In the genomic region with DNA sequence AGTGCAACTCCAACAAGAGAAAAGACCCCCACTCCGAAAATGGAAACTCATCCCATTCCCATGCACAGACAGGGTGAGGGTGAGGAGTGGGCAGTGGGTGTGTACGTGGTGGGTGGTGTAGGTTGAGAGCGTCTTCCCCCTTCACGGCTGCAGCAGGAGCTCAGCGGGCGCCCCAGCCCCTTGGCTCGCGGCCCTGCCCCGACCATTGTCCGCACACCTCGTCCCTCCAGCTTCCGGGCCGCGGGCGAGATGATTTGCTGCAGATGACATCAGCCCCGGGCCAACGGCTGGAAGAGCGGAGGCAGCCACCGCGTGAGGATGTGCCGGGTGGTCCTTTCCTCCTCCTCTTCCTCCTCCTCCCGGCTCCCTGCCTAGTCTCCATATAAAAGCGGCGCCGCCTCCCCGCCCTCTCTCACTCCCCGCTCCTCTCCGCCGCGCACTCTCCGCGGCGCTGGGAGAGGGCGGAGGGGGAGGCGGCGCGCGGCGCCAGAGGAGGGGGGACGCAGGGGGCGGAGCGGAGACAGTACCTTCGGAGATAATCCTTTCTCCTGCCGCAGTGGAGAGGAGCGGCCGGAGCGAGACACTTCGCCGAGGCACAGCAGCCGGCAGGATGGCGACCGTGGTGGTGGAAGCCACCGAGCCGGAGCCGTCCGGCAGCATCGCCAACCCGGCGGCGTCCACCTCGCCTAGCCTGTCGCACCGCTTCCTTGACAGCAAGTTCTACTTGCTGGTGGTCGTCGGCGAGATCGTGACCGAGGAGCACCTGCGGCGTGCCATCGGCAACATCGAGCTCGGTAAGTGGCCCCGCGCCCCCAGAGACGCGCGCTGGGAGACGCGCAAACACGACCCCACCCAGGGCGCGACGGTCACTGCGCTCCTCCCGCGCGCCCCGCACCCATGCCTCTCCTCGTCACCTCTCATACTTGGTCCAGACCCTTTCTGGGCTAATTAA, we compare ENCODE assay signal across 1 cellular context.
TF ChIP-seq lines count a peak whose summit lies in the region.

Gene MAP1B (plus strand): TSS at position 554 of the 952 bp plus-strand sequence. CDS start 57 bp downstream, at position 611.

TF ChIP-seq in K562, 482 proteins besides CTCF, POLR2A, EP300 and RAD21 (continued from another document and continues in another):
- TF ChIP-seq CHD7 (IDR thresholded peaks at IDR 0.05; ENCODE audit: low read depth, low read length): no peak
- TF ChIP-seq DPF2 (IDR thresholded peaks at IDR 0.05): 0 out of 2 replicates have a peak, but pooled peaks have one; percentile 13
- no peak for TF ChIP-seq HDGF (IDR thresholded peaks at IDR 0.05)
- TF ChIP-seq, protein P1, sequence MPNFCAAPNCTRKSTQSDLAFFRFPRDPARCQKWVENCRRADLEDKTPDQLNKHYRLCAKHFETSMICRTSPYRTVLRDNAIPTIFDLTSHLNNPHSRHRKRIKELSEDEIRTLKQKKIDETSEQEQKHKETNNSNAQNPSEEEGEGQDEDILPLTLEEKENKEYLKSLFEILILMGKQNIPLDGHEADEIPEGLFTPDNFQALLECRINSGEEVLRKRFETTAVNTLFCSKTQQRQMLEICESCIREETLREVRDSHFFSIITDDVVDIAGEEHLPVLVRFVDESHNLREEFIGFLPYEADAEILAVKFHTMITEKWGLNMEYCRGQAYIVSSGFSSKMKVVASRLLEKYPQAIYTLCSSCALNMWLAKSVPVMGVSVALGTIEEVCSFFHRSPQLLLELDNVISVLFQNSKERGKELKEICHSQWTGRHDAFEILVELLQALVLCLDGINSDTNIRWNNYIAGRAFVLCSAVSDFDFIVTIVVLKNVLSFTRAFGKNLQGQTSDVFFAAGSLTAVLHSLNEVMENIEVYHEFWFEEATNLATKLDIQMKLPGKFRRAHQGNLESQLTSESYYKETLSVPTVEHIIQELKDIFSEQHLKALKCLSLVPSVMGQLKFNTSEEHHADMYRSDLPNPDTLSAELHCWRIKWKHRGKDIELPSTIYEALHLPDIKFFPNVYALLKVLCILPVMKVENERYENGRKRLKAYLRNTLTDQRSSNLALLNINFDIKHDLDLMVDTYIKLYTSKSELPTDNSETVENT (CRISPR knock-in tag; IDR thresholded peaks at IDR 0.05): 0 out of 2 replicates have a peak, but pooled peaks have one; percentile 11
- TF ChIP-seq ARNT (IDR thresholded peaks at IDR 0.05): no peak
- peak; percentile 66; the same call in 1 of the 2 replicates for TF ChIP-seq FOXP4 (CRISPR knock-in tag; IDR thresholded peaks at IDR 0.05; ENCODE audit: borderline replicate concordance)
- TF ChIP-seq HMG20B (CRISPR knock-in tag; IDR thresholded peaks at IDR 0.05): no peak
- peak; percentile 63; the same call in 1 of the 2 replicates for TF ChIP-seq POLR2AphosphoS5 (IDR thresholded peaks at IDR 0.05; ENCODE audit: control insufficient read depth, insufficient read depth, low read depth, low read length)
- no peak for TF ChIP-seq FOXA1 (IDR thresholded peaks at IDR 0.05; ENCODE audit: borderline replicate concordance)
- TF ChIP-seq SMAD1 (IDR thresholded peaks at IDR 0.05; ENCODE audit: low read depth, low read length, partially characterized antibody): peak; percentile 53
- no peak for TF ChIP-seq ZNF57 (CRISPR knock-in tag; IDR thresholded peaks at IDR 0.05)
- TF ChIP-seq PCBP1 (IDR thresholded peaks at IDR 0.05; ENCODE audit: low read depth, low read length, poor library complexity, severe bottlenecking): peak; percentile 53
- peak; percentile 65 for TF ChIP-seq RBBP5 (IDR thresholded peaks at IDR 0.05; ENCODE audit: borderline replicate concordance, insufficient read depth, low read length, poor library complexity, severe bottlenecking)
- TF ChIP-seq XRCC3 (IDR thresholded peaks at IDR 0.05): no peak
- no peak for TF ChIP-seq PCBP2 (IDR thresholded peaks at IDR 0.05; ENCODE audit: low read depth, low read length, poor library complexity, severe bottlenecking)
- TF ChIP-seq DMBX1 (CRISPR knock-in tag; IDR thresholded peaks at IDR 0.05; ENCODE audit: borderline replicate concordance): peak; percentile 64; the same call in 1 of the 2 replicates
- TF ChIP-seq, protein P2, sequence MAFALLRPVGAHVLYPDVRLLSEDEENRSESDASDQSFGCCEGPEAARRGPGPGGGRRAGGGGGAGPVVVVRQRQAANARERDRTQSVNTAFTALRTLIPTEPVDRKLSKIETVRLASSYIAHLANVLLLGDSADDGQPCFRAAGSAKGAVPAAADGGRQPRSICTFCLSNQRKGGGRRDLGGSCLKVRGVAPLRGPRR (CRISPR knock-in tag; IDR thresholded peaks at IDR 0.05): peak; percentile 56; the same call in 1 of the 2 replicates
- no peak for TF ChIP-seq TBL1XR1 (IDR thresholded peaks at IDR 0.05; ENCODE audit: low read length in 2 of 2)
- no peak for TF ChIP-seq MCM2 (IDR thresholded peaks at IDR 0.05; ENCODE audit: low read depth)
- TF ChIP-seq, protein P3, sequence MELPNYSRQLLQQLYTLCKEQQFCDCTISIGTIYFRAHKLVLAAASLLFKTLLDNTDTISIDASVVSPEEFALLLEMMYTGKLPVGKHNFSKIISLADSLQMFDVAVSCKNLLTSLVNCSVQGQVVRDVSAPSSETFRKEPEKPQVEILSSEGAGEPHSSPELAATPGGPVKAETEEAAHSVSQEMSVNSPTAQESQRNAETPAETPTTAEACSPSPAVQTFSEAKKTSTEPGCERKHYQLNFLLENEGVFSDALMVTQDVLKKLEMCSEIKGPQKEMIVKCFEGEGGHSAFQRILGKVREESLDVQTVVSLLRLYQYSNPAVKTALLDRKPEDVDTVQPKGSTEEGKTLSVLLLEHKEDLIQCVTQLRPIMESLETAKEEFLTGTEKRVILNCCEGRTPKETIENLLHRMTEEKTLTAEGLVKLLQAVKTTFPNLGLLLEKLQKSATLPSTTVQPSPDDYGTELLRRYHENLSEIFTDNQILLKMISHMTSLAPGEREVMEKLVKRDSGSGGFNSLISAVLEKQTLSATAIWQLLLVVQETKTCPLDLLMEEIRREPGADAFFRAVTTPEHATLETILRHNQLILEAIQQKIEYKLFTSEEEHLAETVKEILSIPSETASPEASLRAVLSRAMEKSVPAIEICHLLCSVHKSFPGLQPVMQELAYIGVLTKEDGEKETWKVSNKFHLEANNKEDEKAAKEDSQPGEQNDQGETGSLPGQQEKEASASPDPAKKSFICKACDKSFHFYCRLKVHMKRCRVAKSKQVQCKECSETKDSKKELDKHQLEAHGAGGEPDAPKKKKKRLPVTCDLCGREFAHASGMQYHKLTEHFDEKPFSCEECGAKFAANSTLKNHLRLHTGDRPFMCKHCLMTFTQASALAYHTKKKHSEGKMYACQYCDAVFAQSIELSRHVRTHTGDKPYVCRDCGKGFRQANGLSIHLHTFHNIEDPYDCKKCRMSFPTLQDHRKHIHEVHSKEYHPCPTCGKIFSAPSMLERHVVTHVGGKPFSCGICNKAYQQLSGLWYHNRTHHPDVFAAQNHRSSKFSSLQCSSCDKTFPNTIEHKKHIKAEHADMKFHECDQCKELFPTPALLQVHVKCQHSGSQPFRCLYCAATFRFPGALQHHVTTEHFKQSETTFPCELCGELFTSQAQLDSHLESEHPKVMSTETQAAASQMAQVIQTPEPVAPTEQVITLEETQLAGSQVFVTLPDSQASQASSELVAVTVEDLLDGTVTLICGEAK (IDR thresholded peaks at IDR 0.05): peak; percentile 66
- TF ChIP-seq, protein P3 (CRISPR knock-in tag; IDR thresholded peaks at IDR 0.05): no peak
- TF ChIP-seq TBP (optimal IDR thresholded peaks at IDR 0.05; ENCODE audit: low read depth, low read length): peak; percentile 78
